Comparison of ENCODE assay signal across 23 cellular contexts in the genomic region with DNA sequence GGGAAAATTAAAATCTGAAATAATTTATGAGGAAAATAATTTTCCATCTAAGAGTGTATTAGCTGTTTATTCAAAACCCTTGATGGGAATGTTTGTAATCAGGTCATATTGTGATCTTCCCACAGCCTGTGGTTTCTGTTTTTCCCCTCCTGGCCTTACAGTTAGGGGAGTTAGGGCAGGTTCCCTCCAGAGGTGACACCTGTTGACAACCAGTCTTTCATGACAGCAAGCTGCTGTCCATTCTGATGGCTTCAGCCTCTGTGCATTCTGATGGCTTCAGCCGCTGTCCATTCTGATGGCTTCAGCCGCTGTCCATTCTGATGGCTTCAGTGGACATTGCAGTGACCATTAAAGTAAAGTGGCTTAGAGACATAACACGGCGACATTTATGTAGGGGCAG.
"Had no signal": no experiment of that assay in that cellular context is flagged by ENCODE, and none has a peak within 500 bp of the region (broad histone marks: within the 10 kb centered on the region; RNA-seq: fewer than 3 reads in every experiment).

No MANE protein-coding gene starts in this region.

- H3K36me3 ChIP-seq: esophagus squamous epithelium, gastrocnemius medialis, left lung, lower lobe of right lung had no signal

- H2AFZ ChIP-seq: hepatocyte had no signal

- H3K9me3 Mint-ChIP-seq: effector memory CD8-positive, alpha-beta T cell; endodermal cell; immature natural killer cell; mesothelial cell of epicardium had no signal

- H3K27me3 Mint-ChIP-seq: effector memory CD8-positive, alpha-beta T cell had no signal

- H3K4me3 Mint-ChIP-seq: effector memory CD8-positive, alpha-beta T cell; endodermal cell; immature natural killer cell; mesothelial cell of epicardium had no signal

- H3K4me2 ChIP-seq: hepatocyte had no signal

- ATAC-seq: effector memory CD8-positive, alpha-beta T cell; esophagus mucosa; gastrocnemius medialis; left cardiac atrium; left lung; left ventricle myocardium superior; lower lobe of right lung; mucosa of descending colon had no signal

- H3K4me1 Mint-ChIP-seq: immature natural killer cell had no signal

- H3K4me3 ChIP-seq: coronary artery, esophagus squamous epithelium, gastrocnemius medialis, hepatocyte, left lung, lower lobe of right lung, mucosa of descending colon had no signal

- H3K79me2 ChIP-seq: hepatocyte had no signal

- H3K4me1 ChIP-seq: gastrocnemius medialis, left lung, lower lobe of right lung had no signal

- H3K27ac ChIP-seq: coronary artery, epithelial cell of prostate, esophagus squamous epithelium, gastrocnemius medialis, hepatocyte, left lung, lower lobe of right lung had no signal

- DNase-seq: dermis blood vessel endothelial cell; effector CD8-positive, alpha-beta T cell; effector memory CD8-positive, alpha-beta T cell; endodermal cell; erythroblast; esophagus squamous epithelium; foreskin fibroblast; foreskin melanocyte; gastrocnemius medialis; glutamatergic neuron; hypothalamus; immature natural killer cell; left cardiac atrium; left lung; left ventricle myocardium superior; lower lobe of right lung; mesenchymal stem cell; mucosa of descending colon had no signal

- H3K27ac Mint-ChIP-seq: endodermal cell, immature natural killer cell, mesothelial cell of epicardium had no signal

- H3K9me3 ChIP-seq: esophagus squamous epithelium, gastrocnemius medialis, left lung, lower lobe of right lung, mucosa of descending colon had no signal

- H3K27me3 ChIP-seq: esophagus squamous epithelium, gastrocnemius medialis, hepatocyte, left lung had no signal
